ENCODE assay signal across 2 cellular contexts in the genomic region with DNA sequence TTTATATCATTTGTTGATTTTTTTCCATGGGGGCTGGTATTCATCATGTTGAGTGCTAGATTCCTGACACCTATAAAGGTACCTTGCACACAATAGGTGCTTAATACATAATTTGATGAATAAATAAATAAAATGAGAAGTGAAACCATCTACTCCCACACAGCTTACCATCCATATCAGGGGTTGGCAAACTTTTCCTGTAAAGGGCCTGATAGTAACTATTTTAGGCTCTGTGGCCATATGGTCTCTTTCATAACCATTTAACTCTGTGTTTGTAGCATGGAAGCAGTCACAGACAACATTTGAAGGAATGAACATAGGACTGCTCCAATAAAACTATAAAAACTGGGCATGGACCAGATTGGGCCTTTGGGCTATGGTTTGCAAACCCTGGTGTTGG.
A peak's percentile ranks its signal among the peaks of the same experiment; 100 is the strongest.
TF ChIP-seq lines count a peak whose summit lies in the region.

No MANE protein-coding gene starts in this region.

TF ChIP-seq in GM12891, 5 proteins besides CTCF, POLR2A, EP300 and RAD21 (continued from another document):
- no peak for TF ChIP-seq TAF1 (IDR thresholded peaks at IDR 0.05; ENCODE audit: low read depth, low read length)

TF ChIP-seq in GM12878, 131 proteins besides CTCF, POLR2A, EP300 and RAD21:
- TF ChIP-seq SPI1 (IDR thresholded peaks at IDR 0.05; ENCODE audit: borderline replicate concordance, insufficient read depth, low read depth, low read length), result peak; percentile 29; the same call in 1 of the 2 replicates
- no peak for TF ChIP-seq SREBF2 (IDR thresholded peaks at IDR 0.05; ENCODE audit: low read length)
